26 cellular contexts compared by ENCODE assay signal in the genomic region with DNA sequence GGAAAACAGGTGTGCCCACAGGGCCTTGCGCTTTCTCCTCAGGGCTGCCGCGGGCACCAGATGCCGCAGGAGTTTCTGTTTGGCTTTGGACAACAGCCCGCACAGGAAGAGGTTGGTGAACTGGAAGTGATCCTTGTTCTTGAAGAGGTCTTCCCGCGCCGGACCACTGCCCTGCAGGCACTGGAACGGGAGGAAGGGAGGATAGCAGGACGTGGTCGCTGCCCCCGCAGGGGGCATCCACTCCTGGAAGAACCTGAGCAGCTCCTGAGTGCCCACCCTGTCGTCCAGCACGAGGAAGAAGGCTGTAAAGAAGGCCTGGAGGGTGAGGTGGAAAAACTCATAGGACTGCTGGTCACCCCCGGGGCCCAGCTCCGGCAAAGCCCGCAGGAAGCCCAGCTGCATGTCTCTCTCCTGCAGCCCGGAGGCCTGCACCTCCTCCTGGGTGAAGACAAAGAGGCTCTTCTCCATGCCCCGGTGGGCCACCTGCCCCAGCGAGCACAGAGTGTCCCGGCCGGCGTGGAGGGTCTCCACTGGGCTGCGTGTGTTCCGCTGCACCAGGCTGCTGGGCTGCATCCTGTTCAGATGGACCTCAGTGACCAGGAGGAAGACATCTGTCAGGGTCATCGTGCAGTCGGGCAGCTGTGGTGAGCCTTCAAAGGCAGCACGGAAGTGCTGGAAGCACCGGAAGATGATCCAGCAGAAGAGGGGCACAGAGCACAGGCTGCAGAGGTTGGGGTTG. TPM values are rescaled to one million over a fixed set of nuclear protein-coding genes. Genes with fewer than 3 reads are reported as not detected.
DNase-seq lines count a peak whose midpoint lies in the region; ATAC-seq, FAIRE-seq and TF ChIP-seq lines count a peak whose summit lies in the region.
"Had no signal": no experiment of that assay in that cellular context is flagged by ENCODE, and none has a peak within 500 bp of the region (broad histone marks: within the 10 kb centered on the region; RNA-seq: fewer than 3 reads in every experiment).

No MANE protein-coding gene starts in this region.

- no peaks in the 10 kb centered on the region; the same call in 1 of the 2 replicates for H3K36me3 ChIP-seq in H7 (replicated peaks; ENCODE audit: control insufficient read depth, insufficient read depth, low read length)
- peaks cover 0 to 97% of the 10 kb centered on the region in 2 donors for H3K36me3 ChIP-seq in left lung
- peaks cover 0 to 76% (median 25%) of the 10 kb centered on the region in 4 donors for H3K36me3 ChIP-seq in sigmoid colon
- peaks cover 8% of the 10 kb centered on the region for H3K36me3 ChIP-seq in brain microvascular endothelial cell (replicated peaks)

- no peaks in the 10 kb centered on the region for H3K27me3 Mint-ChIP-seq in endothelial cell (ENCODE audit: unreplicated experiment)

- peak; percentile 10 for ATAC-seq in left lung
- ATAC-seq: CD8-positive, alpha-beta T cell had no signal

- FAIRE-seq in urothelium cell line (lab: Jason Lieb, UNC), result no peak
- FAIRE-seq: A549, GM12891, HTR-8/SVneo had no signal

- no peak overlapping the region for H3K27ac ChIP-seq in left lung
- H3K27ac ChIP-seq in sigmoid colon, result no peak overlapping the region
- no peak overlapping the region for H3K27ac ChIP-seq in brain microvascular endothelial cell
- H3K27ac ChIP-seq: A549, SJSA1 had no signal

- in situ Hi-C loops in brain microvascular endothelial cell (cut with HindIII; ENCODE audit: low pct_ligation_motif_present, low sequenced_read_pairs), result no loop called here

- H3K36me3 Mint-ChIP-seq in endothelial cell (ENCODE audit: low read depth, unreplicated experiment), result peaks cover 31% of the 10 kb centered on the region

- no peak for TF ChIP-seq POLR2A in sigmoid colon (IDR thresholded peaks at IDR 0.05)

- no peaks in the 10 kb centered on the region for H3K27me3 ChIP-seq in H7 (ENCODE audit: control insufficient read depth, insufficient read depth, low read length)
- no peaks in the 10 kb centered on the region for H3K27me3 ChIP-seq in left lung
- H3K27me3 ChIP-seq in sigmoid colon, result no peaks in the 10 kb centered on the region
- no peaks in the 10 kb centered on the region for H3K27me3 ChIP-seq in brain microvascular endothelial cell (replicated peaks)
- H3K27me3 ChIP-seq: SJSA1 had no signal

- H3K4me3 Mint-ChIP-seq in endothelial cell (ENCODE audit: unreplicated experiment), result peak overlapping the region; percentile 62
- H3K4me3 Mint-ChIP-seq: CD8-positive, alpha-beta T cell; H9 had no signal

- H3K4me1 Mint-ChIP-seq in endothelial cell (ENCODE audit: unreplicated experiment), result peaks cover 9% of the 10 kb centered on the region

- peaks cover 0 to 8% of the 10 kb centered on the region in 2 donors for H3K4me1 ChIP-seq in left lung
- no peaks in the 10 kb centered on the region for H3K4me1 ChIP-seq in sigmoid colon
- H3K4me1 ChIP-seq: SJSA1 had no signal

- H3K9me3 ChIP-seq in left lung, result no peaks in the 10 kb centered on the region
- H3K9me3 ChIP-seq in sigmoid colon, result no peaks in the 10 kb centered on the region
- H3K9me3 ChIP-seq: A549, SJSA1 had no signal

- DNase-seq in H7 (peak; percentile 64), endothelial cell (ENCODE audit: low spot score) (no peak), left lung (no peak), sigmoid colon (peak; percentile 57), urothelium cell line (ENCODE audit: low spot score) (no peak), brain microvascular endothelial cell (no peak), NCI-H2196 (lab: John Stamatoyannopoulos, UW; ENCODE audit: unreplicated experiment) (no peak)
- DNase-seq: C1 segment of cervical spinal cord; CD8-positive, alpha-beta T cell; DMS 273 treated with DMSO at 0.1 percent for 48 hours; GF-D8; H9; KBM-7; MV-4-11; NCI-H1105; NCI-H1436 treated with DMSO at 0.1 percent for 48 hours; NCI-H187 treated with DMSO at 0.1 percent for 48 hours; NCI-H2107; NCI-H446 treated with DMSO at 0.1 percent for 48 hours; NCI-H526 treated with DMSO at 0.1 percent for 48 hours; Right ventricle myocardium superior; RPMI8226 had no signal

- no peak overlapping the region for H3K27ac Mint-ChIP-seq in endothelial cell (ENCODE audit: unreplicated experiment)
- H3K27ac Mint-ChIP-seq: CD8-positive, alpha-beta T cell had no signal

- H3K9me3 Mint-ChIP-seq in endothelial cell (ENCODE audit: unreplicated experiment), result no peaks in the 10 kb centered on the region
- H3K9me3 Mint-ChIP-seq: CD8-positive, alpha-beta T cell; H9 had no signal

- intact Hi-C loops in left lung (cut with DNase I) (no loop called here), sigmoid colon (cut with DNase I) (no loop called here)

- 90 to 94% methylated on average over 29 of the region's 29 CpGs for WGBS in sigmoid colon, 2 donors

- TF ChIP-seq EP300 in sigmoid colon (IDR thresholded peaks at IDR 0.05), result no peak

- TF ChIP-seq CTCF in endothelial cell (IDR thresholded peaks at IDR 0.05; ENCODE audit: unreplicated experiment) (no peak), left lung (IDR thresholded peaks at IDR 0.05) (no peak), sigmoid colon (IDR thresholded peaks at IDR 0.05) (no peak), brain microvascular endothelial cell (IDR thresholded peaks at IDR 0.05; ENCODE audit: low read depth, low read length, missing control alignments) (no peak)

- H3K4me3 ChIP-seq in H7 (ENCODE audit: insufficient read depth, low read depth, low read length) (no peak overlapping the region), left lung (no peak overlapping the region), sigmoid colon (no peak overlapping the region), brain microvascular endothelial cell (ENCODE audit: low read depth, low read length) (no peak overlapping the region)
- H3K4me3 ChIP-seq: A549, SJSA1 had no signal

RNA-seq across cellular contexts. Expression of a gene that starts 26.9 kb away (rescaled TPM):
- 11.9 and 13.5 TPM in 2 replicates for total RNA-seq in H7 (2014; rRNA removed; shearing (Covaris generic))
- total RNA-seq in endothelial cell (ENCODE audit: unreplicated experiment), result 32.7 TPM
- 10 to 100 TPM; 18.4 to 22.6 TPM for total RNA-seq in left lung
- 10 to 100 TPM in 2 of 4 donors, 1 to 10 TPM in 2; 5.9 to 17.5 (median 9.3) TPM for total RNA-seq in sigmoid colon
- 10 to 100 TPM in 1 of 3 donors, 1 to 10 TPM in 2; 3.0 to 14.1 (median 3.0) TPM for polyA plus RNA-seq in sigmoid colon

RNA-seq across cellular contexts. Expression of a gene that starts 52.9 kb away (rescaled TPM):
- 69.3 and 99.4 TPM in 2 replicates for total RNA-seq in H7 (2014; rRNA removed; shearing (Covaris generic))
- total RNA-seq in endothelial cell (ENCODE audit: unreplicated experiment) (34.0 TPM), left lung (10 to 100 TPM; 41.9 to 42.9 TPM), sigmoid colon (10 to 100 TPM; 18.8 to 40.9 (median 24.1) TPM)
- polyA plus RNA-seq in sigmoid colon, result 10 to 100 TPM; 64.9 to 97.3 (median 87.3) TPM

Comparison
In these comparisons a context has a peak if more than half of its experiments do, and no peak if none do; other contexts are left out.
1. DNase-seq: peak in H7 (single experiment) and sigmoid colon (single experiment); none in endothelial cell (single experiment), left lung (0 of 2), urothelium cell line (single experiment), brain microvascular endothelial cell (single experiment) and NCI-H2196 (single experiment).